14 cellular contexts compared by ENCODE assay signal in genomic region chr3:111932962-111933361, GRCh38.
"Had no signal": no experiment of that assay in that cellular context is flagged by ENCODE, and none has a peak within 500 bp of the region (broad histone marks: within the 10 kb centered on the region; RNA-seq: fewer than 3 reads in every experiment).

No MANE protein-coding gene starts in this region.

- H3K4me3 ChIP-seq: esophagus muscularis mucosa, lung, tibial artery had no signal

- ATAC-seq: activated CD4-positive, alpha-beta T cell treated with anti-CD3 and anti-CD28 coated beads for 36 hours; activated CD8-positive, alpha-beta memory T cell treated with anti-CD3 and anti-CD28 coated beads, Interleukin-2, amount 10 ng/mL, durations not matched to agents 7 days and 5 days; naive thymus-derived CD4-positive, alpha-beta T cell; stimulated activated naive B cell treated with anti-CD40 and anti-IgM and Interleukin-4, amounts not matched to agents 10 μg/mL and 1 μg/mL and 100 μg/mL, for 72 hours had no signal

- H3K36me3 ChIP-seq: tibial artery had no signal

- DNase-seq: activated CD4-positive, alpha-beta memory T cell treated with anti-CD3 and anti-CD28 coated beads for 36 hours; activated CD4-positive, alpha-beta T cell treated with anti-CD3 and anti-CD28 coated beads for 36 hours; activated CD8-positive, alpha-beta memory T cell treated with anti-CD3 and anti-CD28 coated beads, Interleukin-2, amount 10 ng/mL, durations not matched to agents 7 days and 5 days; activated naive CD4-positive, alpha-beta T cell treated with anti-CD3 and anti-CD28 coated beads, Interleukin-2, amount 10 ng/mL, durations not matched to agents 7 days and 5 days; activated T-cell treated with anti-CD3 and anti-CD28 coated beads, Interleukin-2, amount 50 U/mL, for 24 hours; hippocampal formation; naive thymus-derived CD4-positive, alpha-beta T cell; retina; stimulated activated CD4-positive, alpha-beta T cell treated with anti-CD3 and anti-CD28 coated beads, Interleukin-15, amount 100 ng/mL, for 24 hours; stimulated activated CD4-positive, alpha-beta T cell treated with anti-CD3 and anti-CD28 coated beads, Interleukin-4, amount 100 ng/mL, for 1 hour; stimulated activated naive B cell treated with anti-CD40 and anti-IgM and Interleukin-4, amounts not matched to agents 10 μg/mL and 1 μg/mL and 100 μg/mL, for 72 hours; tibial artery had no signal

- H3K27ac ChIP-seq: esophagus muscularis mucosa had no signal

- H3K27me3 ChIP-seq: esophagus muscularis mucosa, tibial artery had no signal

- H3K36me3 Mint-ChIP-seq: activated CD4-positive, alpha-beta memory T cell treated with anti-CD3 and anti-CD28 coated beads for 36 hours; activated CD8-positive, alpha-beta memory T cell treated with anti-CD3 and anti-CD28 coated beads, Interleukin-2, amount 10 ng/mL, durations not matched to agents 7 days and 5 days; activated naive CD4-positive, alpha-beta T cell treated with anti-CD3 and anti-CD28 coated beads, Interleukin-2, amount 10 ng/mL, durations not matched to agents 7 days and 5 days had no signal

- H3K9me3 Mint-ChIP-seq: activated CD4-positive, alpha-beta memory T cell treated with anti-CD3 and anti-CD28 coated beads for 36 hours; activated naive CD4-positive, alpha-beta T cell treated with anti-CD3 and anti-CD28 coated beads, Interleukin-2, amount 10 ng/mL, durations not matched to agents 7 days and 5 days; activated T-cell treated with anti-CD3 and anti-CD28 coated beads, Interleukin-2, amount 50 U/mL, for 24 hours; naive thymus-derived CD4-positive, alpha-beta T cell; stimulated activated naive B cell treated with anti-CD40 and anti-IgM and Interleukin-4, amounts not matched to agents 10 μg/mL and 1 μg/mL and 100 μg/mL, for 72 hours had no signal

- H3K27ac Mint-ChIP-seq: activated CD4-positive, alpha-beta memory T cell treated with anti-CD3 and anti-CD28 coated beads for 36 hours; activated CD4-positive, alpha-beta T cell treated with anti-CD3 and anti-CD28 coated beads for 36 hours; activated CD8-positive, alpha-beta memory T cell treated with anti-CD3 and anti-CD28 coated beads, Interleukin-2, amount 10 ng/mL, durations not matched to agents 7 days and 5 days; activated naive CD4-positive, alpha-beta T cell treated with anti-CD3 and anti-CD28 coated beads, Interleukin-2, amount 10 ng/mL, durations not matched to agents 7 days and 5 days; activated T-cell treated with anti-CD3 and anti-CD28 coated beads, Interleukin-2, amount 50 U/mL, for 24 hours; naive thymus-derived CD4-positive, alpha-beta T cell; stimulated activated naive B cell treated with anti-CD40 and anti-IgM and Interleukin-4, amounts not matched to agents 10 μg/mL and 1 μg/mL and 100 μg/mL, for 72 hours had no signal

- H3K27me3 Mint-ChIP-seq: activated CD4-positive, alpha-beta memory T cell treated with anti-CD3 and anti-CD28 coated beads for 36 hours; activated CD4-positive, alpha-beta T cell treated with anti-CD3 and anti-CD28 coated beads for 36 hours; activated CD8-positive, alpha-beta memory T cell treated with anti-CD3 and anti-CD28 coated beads, Interleukin-2, amount 10 ng/mL, durations not matched to agents 7 days and 5 days; stimulated activated naive B cell treated with anti-CD40 and anti-IgM and Interleukin-4, amounts not matched to agents 10 μg/mL and 1 μg/mL and 100 μg/mL, for 72 hours had no signal

- H3K9me3 ChIP-seq: esophagus muscularis mucosa, tibial artery had no signal

- H3K4me1 Mint-ChIP-seq: activated CD4-positive, alpha-beta T cell treated with anti-CD3 and anti-CD28 coated beads for 36 hours; activated naive CD4-positive, alpha-beta T cell treated with anti-CD3 and anti-CD28 coated beads, Interleukin-2, amount 10 ng/mL, durations not matched to agents 7 days and 5 days; naive thymus-derived CD4-positive, alpha-beta T cell; stimulated activated naive B cell treated with anti-CD40 and anti-IgM and Interleukin-4, amounts not matched to agents 10 μg/mL and 1 μg/mL and 100 μg/mL, for 72 hours had no signal

- H3K4me3 Mint-ChIP-seq: activated CD4-positive, alpha-beta memory T cell treated with anti-CD3 and anti-CD28 coated beads for 36 hours; activated CD4-positive, alpha-beta T cell treated with anti-CD3 and anti-CD28 coated beads for 36 hours; activated CD8-positive, alpha-beta memory T cell treated with anti-CD3 and anti-CD28 coated beads, Interleukin-2, amount 10 ng/mL, durations not matched to agents 7 days and 5 days; activated naive CD4-positive, alpha-beta T cell treated with anti-CD3 and anti-CD28 coated beads, Interleukin-2, amount 10 ng/mL, durations not matched to agents 7 days and 5 days; activated T-cell treated with anti-CD3 and anti-CD28 coated beads, Interleukin-2, amount 50 U/mL, for 24 hours; naive thymus-derived CD4-positive, alpha-beta T cell; stimulated activated naive B cell treated with anti-CD40 and anti-IgM and Interleukin-4, amounts not matched to agents 10 μg/mL and 1 μg/mL and 100 μg/mL, for 72 hours had no signal
